ENCODE assay signal across 31 cellular contexts in the genomic region with DNA sequence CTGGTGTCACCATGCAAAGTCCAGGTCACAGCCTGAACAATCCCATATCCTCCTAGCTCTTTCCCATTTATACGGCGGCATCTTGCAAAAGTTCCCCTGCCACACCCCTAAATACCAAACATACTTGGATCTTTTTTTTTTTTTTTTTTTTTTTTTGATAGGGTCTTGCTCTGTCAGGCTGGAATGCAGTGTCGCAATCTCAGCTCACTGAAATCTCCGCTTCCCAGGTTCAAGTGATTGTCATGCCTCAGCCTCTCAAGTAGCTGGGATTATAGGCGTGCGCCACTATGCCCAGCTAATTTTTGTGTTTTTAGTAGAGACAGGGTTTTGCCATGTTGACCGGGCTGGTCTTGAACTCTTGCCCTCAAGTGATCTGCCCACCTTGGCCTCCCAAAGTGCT.
"Had no signal": no experiment of that assay in that cellular context is flagged by ENCODE, and none has a peak within 500 bp of the region (broad histone marks: within the 10 kb centered on the region; RNA-seq: fewer than 3 reads in every experiment).

No MANE protein-coding gene starts in this region.

- DNase-seq: activated CD4-positive, alpha-beta memory T cell treated with anti-CD3 and anti-CD28 coated beads, Interleukin-2, amount 10 ng/mL, durations not matched to agents 7 days and 5 days; activated CD4-positive, alpha-beta T cell treated with anti-CD3 and anti-CD28 coated beads for 1 hour; activated CD4-positive, alpha-beta T cell treated with anti-CD3 and anti-CD28 coated beads, Interleukin-2, amount 10 ng/mL, durations not matched to agents 7 days and 5 days; activated CD8-positive, alpha-beta memory T cell treated with anti-CD3 and anti-CD28 coated beads, Interleukin-2, amount 50 U/mL, for 48 hours; activated gamma-delta T cell treated with Interleukin-2 at 50 U/mL for 16 hours; activated naive CD4-positive, alpha-beta T cell treated with anti-CD3 and anti-CD28 coated beads, Interleukin-2, amount 50 U/mL, for 16 hours; activated T-cell treated with anti-CD3 and anti-CD28 coated beads, Interleukin-2, amount 50 U/mL, for 24 hours; anterior cingulate cortex; cerebellar nuclear complex; colonic mucosa; effector CD8-positive, alpha-beta T cell; esophagus squamous epithelium; foreskin melanocyte; left ventricle myocardium inferior; mammary epithelial cell; naive B cell; nephron progenitor cell; ovary; stimulated activated CD4-positive, alpha-beta T cell treated with anti-CD3 and anti-CD28 coated beads, Interleukin-12 subunit alpha, Interleukin-12 subunit beta, amount 100 ng/mL, for 4 hours; stimulated activated CD4-positive, alpha-beta T cell treated with anti-CD3 and anti-CD28 coated beads, Interleukin-4, amount 100 ng/mL, for 1 hour; stimulated activated naive CD8-positive, alpha-beta T cell treated with anti-CD3 and anti-CD28 coated beads, Interleukin-15, Interleukin-2, amounts not matched to agents 100 U/mL and 50 U/mL, for 24 hours; T-helper 2 cell had no signal

- H3K27me3 ChIP-seq: colonic mucosa, esophagus squamous epithelium, ovary, upper lobe of left lung had no signal

- H3K36me3 Mint-ChIP-seq: mesothelial cell of epicardium, naive B cell had no signal

- H3K4me3 ChIP-seq: cardiac muscle cell, colonic mucosa, esophagus squamous epithelium, left ventricle myocardium inferior, ovary, skin epidermis, upper lobe of left lung had no signal

- H3K27ac Mint-ChIP-seq: activated CD4-positive, alpha-beta memory T cell treated with anti-CD3 and anti-CD28 coated beads, Interleukin-2, amount 10 ng/mL, durations not matched to agents 7 days and 5 days; activated CD4-positive, alpha-beta T cell treated with anti-CD3 and anti-CD28 coated beads, Interleukin-2, amount 10 ng/mL, durations not matched to agents 7 days and 5 days; activated T-cell treated with anti-CD3 and anti-CD28 coated beads, Interleukin-2, amount 50 U/mL, for 24 hours; activated T-helper 17 cell treated with anti-CD3 and anti-CD28 coated beads, Interleukin-2, amount 50 U/mL, for 72 hours; mesothelial cell of epicardium; naive B cell; nephron progenitor cell; progenitor cell of endocrine pancreas; WTC11 had no signal

- H3K4me3 Mint-ChIP-seq: activated CD4-positive, alpha-beta memory T cell treated with anti-CD3 and anti-CD28 coated beads, Interleukin-2, amount 10 ng/mL, durations not matched to agents 7 days and 5 days; activated CD4-positive, alpha-beta T cell treated with anti-CD3 and anti-CD28 coated beads, Interleukin-2, amount 10 ng/mL, durations not matched to agents 7 days and 5 days; activated T-cell treated with anti-CD3 and anti-CD28 coated beads, Interleukin-2, amount 50 U/mL, for 24 hours; activated T-helper 17 cell treated with anti-CD3 and anti-CD28 coated beads, Interleukin-2, amount 50 U/mL, for 72 hours; mesothelial cell of epicardium; naive B cell; nephron progenitor cell; WTC11 had no signal

- H3K4me1 Mint-ChIP-seq: activated CD4-positive, alpha-beta memory T cell treated with anti-CD3 and anti-CD28 coated beads, Interleukin-2, amount 10 ng/mL, durations not matched to agents 7 days and 5 days; activated CD4-positive, alpha-beta T cell treated with anti-CD3 and anti-CD28 coated beads, Interleukin-2, amount 10 ng/mL, durations not matched to agents 7 days and 5 days; activated T-helper 17 cell treated with anti-CD3 and anti-CD28 coated beads, Interleukin-2, amount 50 U/mL, for 72 hours; mesothelial cell of epicardium; naive B cell; nephron progenitor cell; WTC11 had no signal

- H3K36me3 ChIP-seq: cardiac muscle cell, colonic mucosa, esophagus squamous epithelium, left ventricle myocardium inferior, ovary, upper lobe of left lung had no signal

- ATAC-seq: activated T-helper 17 cell treated with anti-CD3 and anti-CD28 coated beads, Interleukin-2, amount 50 U/mL, for 72 hours; sciatic nerve; stimulated activated naive CD8-positive, alpha-beta T cell treated with anti-CD3 and anti-CD28 coated beads, Interleukin-15, Interleukin-2, amounts not matched to agents 100 U/mL and 50 U/mL, for 24 hours; WTC11 had no signal

- H3K9me3 Mint-ChIP-seq: nephron progenitor cell had no signal

- H3K4me1 ChIP-seq: colonic mucosa, esophagus squamous epithelium, left ventricle myocardium inferior had no signal

- H3K27ac ChIP-seq: cardiac muscle cell, colonic mucosa, epithelial cell of prostate, esophagus squamous epithelium, left ventricle myocardium inferior, ovary, skin epidermis, upper lobe of left lung had no signal

- H3K27me3 Mint-ChIP-seq: activated CD4-positive, alpha-beta memory T cell treated with anti-CD3 and anti-CD28 coated beads, Interleukin-2, amount 10 ng/mL, durations not matched to agents 7 days and 5 days; activated CD4-positive, alpha-beta T cell treated with anti-CD3 and anti-CD28 coated beads, Interleukin-2, amount 10 ng/mL, durations not matched to agents 7 days and 5 days; activated T-cell treated with anti-CD3 and anti-CD28 coated beads, Interleukin-2, amount 50 U/mL, for 24 hours; activated T-helper 17 cell treated with anti-CD3 and anti-CD28 coated beads, Interleukin-2, amount 50 U/mL, for 72 hours; naive B cell had no signal

- H3K9me3 ChIP-seq: colonic mucosa, left ventricle myocardium inferior, ovary, upper lobe of left lung had no signal
